20 cellular contexts compared by ENCODE assay signal in the genomic region with DNA sequence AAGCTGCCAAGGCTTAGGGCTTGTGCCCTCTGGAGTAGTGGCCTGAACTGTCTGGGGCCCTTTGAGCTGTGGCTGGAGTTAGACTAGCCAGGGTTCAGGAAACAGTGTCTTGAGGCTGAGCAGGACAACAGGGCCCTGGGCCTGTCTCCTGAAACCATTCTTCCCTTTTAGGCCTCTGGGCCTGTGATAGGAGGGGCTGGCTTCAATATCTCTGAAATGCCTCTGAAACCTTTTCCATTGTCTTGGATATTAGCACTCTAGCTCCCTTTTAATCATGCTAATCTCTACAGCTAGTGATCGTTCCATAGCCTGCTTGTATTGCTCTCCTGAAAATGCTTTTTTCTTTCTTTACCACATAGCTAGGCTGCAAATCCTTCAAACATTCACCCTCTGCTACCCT.
DNase-seq lines count a peak whose midpoint lies in the region; ATAC-seq, FAIRE-seq and TF ChIP-seq lines count a peak whose summit lies in the region.
"Had no signal": no experiment of that assay in that cellular context is flagged by ENCODE, and none has a peak within 500 bp of the region (broad histone marks: within the 10 kb centered on the region; RNA-seq: fewer than 3 reads in every experiment).

No MANE protein-coding gene starts in this region.

- H3K79me1 ChIP-seq in H9 (ENCODE audit: insufficient read depth, low read depth, low read length, poor library complexity, severe bottlenecking) = no peaks in the 10 kb centered on the region
- H3K79me1 ChIP-seq in H1 (ENCODE audit: low read depth, low read length) = no peaks in the 10 kb centered on the region

- WGBS in H9 (ENCODE audit: extremely low coverage, insufficient read length, low lambda C conversion rate) = no CpG with 5 or more reads among the region's 1 CpG
- WGBS in H1 (ENCODE audit: extremely low coverage in 1 of 2, insufficient coverage in 1 of 2, insufficient read length in 1 of 2, insufficient replicate concordance in 2 of 2, low coverage in 1 of 2, low lambda C conversion rate in 2 of 2, missing lambda C conversion rate in 1 of 2), 2 experiments = 70% methylated on average over 1 of the region's 1 CpG; no CpG with 5 or more reads in 1 of the 2 experiments

- H2AK5ac ChIP-seq in H9 (ENCODE audit: insufficient read length, low read length) (no peak overlapping the region), H1 (ENCODE audit: low read depth, low read length) (no peak overlapping the region)

- H3K56ac ChIP-seq in H9 (ENCODE audit: insufficient read length, low read depth, low read length) = no peak overlapping the region
- H3K56ac ChIP-seq in H1 (replicated peaks; ENCODE audit: insufficient read length, low read depth, low read length) = no peak overlapping the region

- DNase-seq in H9 (no peak), H1 (ENCODE audit: low read depth in 1 of 2, low spot score in 2 of 2) (no peak), BE2C (no peak), chondrocyte (ENCODE audit: low spot score) (no peak), AG20443 (ENCODE audit: low spot score) (no peak)
- DNase-seq: ACHN; AML-193; CD4-positive, alpha-beta memory T cell; DMS153; DMS79; GDM1; HCEC 1CT; HFFc6; KG1 had no signal

- H3K9ac ChIP-seq in H9 (ENCODE audit: extremely low read depth, insufficient read length, low read length) (no peak overlapping the region), HUES48 (ENCODE audit: low read depth, low read length) (no peak overlapping the region), H1 (replicated peaks in 1 of 4; ENCODE audit: extremely low read depth in 1 of 4, low read depth in 3 of 4, low read length in 3 of 4) (no peak overlapping the region)
- H3K9ac ChIP-seq: BLaER1 had no signal

- no peak overlapping the region for H3K4me3 ChIP-seq in HUES48 (ENCODE audit: low read depth, low read length)
- no peak overlapping the region for H3K4me3 ChIP-seq in H1 (ENCODE audit: extremely low read depth in 1 of 4, insufficient read depth in 2 of 4, low read depth in 3 of 4, low read length in 4 of 4)
- no peak overlapping the region for H3K4me3 ChIP-seq in BE2C (ENCODE audit: low read depth, low read length)
- H3K4me3 ChIP-seq: BLaER1 had no signal

- H4K20me1 ChIP-seq in H9 (ENCODE audit: control insufficient read depth, insufficient read depth, insufficient read length) (no peaks in the 10 kb centered on the region), H1 (replicated peaks in 1 of 2; ENCODE audit: control insufficient read depth in 1 of 2, insufficient read depth in 2 of 2, low read length in 2 of 2) (no peaks in the 10 kb centered on the region)
- H4K20me1 ChIP-seq: BLaER1 had no signal

- TF ChIP-seq EP300 in H1 (IDR thresholded peaks at IDR 0.05; ENCODE audit: borderline replicate concordance in 1 of 2, low read depth in 2 of 2, low read length in 2 of 2) = no peak

- H3K27me3 ChIP-seq in H9 (ENCODE audit: insufficient read depth, low read length) (no peaks in the 10 kb centered on the region), HUES48 (ENCODE audit: control insufficient read depth, insufficient read depth, low read length) (no peaks in the 10 kb centered on the region), H1 (replicated peaks in 1 of 4; ENCODE audit: control insufficient read depth in 3 of 4, extremely low read depth in 1 of 4, insufficient read depth in 3 of 4, low read length in 3 of 4) (no peaks in the 10 kb centered on the region), BE2C (no peaks in the 10 kb centered on the region)
- H3K27me3 ChIP-seq: BLaER1 had no signal

- peaks cover 2% of the 10 kb centered on the region; the same call in 1 of the 2 replicates for H3K27me3 Mint-ChIP-seq in H9 (ENCODE audit: low read depth)
- H3K27me3 Mint-ChIP-seq in stimulated activated memory B cell treated with anti-CD40 and anti-IgM and Interleukin-4, amounts not matched to agents 10 μg/mL and 1 μg/mL and 100 μg/mL, for 72 hours = no peaks in the 10 kb centered on the region
- H3K27me3 Mint-ChIP-seq in chondrocyte (ENCODE audit: low read depth) = no peaks in the 10 kb centered on the region
- H3K27me3 Mint-ChIP-seq: CD4-positive, alpha-beta memory T cell had no signal

- H4K8ac ChIP-seq in H9 (replicated peaks; ENCODE audit: insufficient read length, low read depth, low read length) (no peak overlapping the region), H1 (ENCODE audit: extremely low read depth, insufficient read depth, low read length) (no peak overlapping the region)

- no peaks in the 10 kb centered on the region for H3K79me2 ChIP-seq in H9 (ENCODE audit: insufficient read depth, low read length)
- no peaks in the 10 kb centered on the region for H3K79me2 ChIP-seq in H1 (ENCODE audit: control insufficient read depth in 1 of 2, insufficient read depth in 2 of 2, low read length in 2 of 2)

- H2BK12ac ChIP-seq in H9 (ENCODE audit: insufficient read length, low read depth, low read length) = no peak overlapping the region
- no peak overlapping the region for H2BK12ac ChIP-seq in H1 (ENCODE audit: low read depth, low read length)

- H3K14ac ChIP-seq in H9 (ENCODE audit: insufficient read depth, low read length) = no peak overlapping the region
- no peak overlapping the region for H3K14ac ChIP-seq in H1 (ENCODE audit: insufficient read length)

- H3K36me3 Mint-ChIP-seq in H9 (ENCODE audit: insufficient read depth in 1 of 3, low read depth in 3 of 3) = peaks cover 21 to 42% (median 36%) of the 10 kb centered on the region in 3 experiments
- no peaks in the 10 kb centered on the region for H3K36me3 Mint-ChIP-seq in stimulated activated memory B cell treated with anti-CD40 and anti-IgM and Interleukin-4, amounts not matched to agents 10 μg/mL and 1 μg/mL and 100 μg/mL, for 72 hours
- peaks cover 4% of the 10 kb centered on the region for H3K36me3 Mint-ChIP-seq in chondrocyte (ENCODE audit: low read depth)
- H3K36me3 Mint-ChIP-seq: CD14-positive monocyte; CD4-positive, alpha-beta memory T cell had no signal

- peaks cover 35 to 37% of the 10 kb centered on the region in 2 experiments for H3K9me3 Mint-ChIP-seq in H9
- H3K9me3 Mint-ChIP-seq in stimulated activated memory B cell treated with anti-CD40 and anti-IgM and Interleukin-4, amounts not matched to agents 10 μg/mL and 1 μg/mL and 100 μg/mL, for 72 hours = peaks cover 2% of the 10 kb centered on the region
- peaks cover 22% of the 10 kb centered on the region for H3K9me3 Mint-ChIP-seq in chondrocyte (ENCODE audit: low read depth)
- H3K9me3 Mint-ChIP-seq: HFFc6 had no signal

- CTCF ChIA-PET in H1 (lab: Charles Lee; ENCODE audit: partially characterized antibody) = interaction anchor here (0.8 kb wide), 1 partner anchor 1539 kb away, joined by 3 read pairs; no protein-coding TSS in a partner anchor

- H2BK20ac ChIP-seq in H9 (ENCODE audit: low read depth, low read length, poor library complexity, severe bottlenecking) (no peak overlapping the region), H1 (ENCODE audit: low read length) (no peak overlapping the region)

- TF ChIP-seq CTCF in H9 (conservative IDR thresholded peaks at IDR 0.05) = no peak
- no peak for TF ChIP-seq CTCF in H1 (IDR thresholded peaks at IDR 0.05; ENCODE audit: control extremely low read depth in 1 of 3, insufficient read depth in 1 of 3, low read depth in 1 of 3, low read length in 3 of 3)
- no peak for TF ChIP-seq CTCF in BE2C (IDR thresholded peaks at IDR 0.05; ENCODE audit: low read depth, low read length)
- no peak for TF ChIP-seq CTCF in chondrocyte (IDR thresholded peaks at IDR 0.05)

- POLR2A ChIA-PET in H1 (lab: Charles Lee; ENCODE audit: partially characterized antibody) = no interaction called here

- H2AFZ ChIP-seq in H9 (ENCODE audit: low read length) = no peak overlapping the region
- no peak overlapping the region for H2AFZ ChIP-seq in H1 (ENCODE audit: low read length)

- H2BK5ac ChIP-seq in H9 (ENCODE audit: insufficient read length, low read length) = no peak overlapping the region
- no peak overlapping the region for H2BK5ac ChIP-seq in H1 (ENCODE audit: low read depth, low read length)

- no peak overlapping the region for H4K5ac ChIP-seq in H9 (ENCODE audit: insufficient read length, low read depth, low read length)
- no peak overlapping the region for H4K5ac ChIP-seq in H1 (ENCODE audit: insufficient read length, low read depth, low read length)

- no peak overlapping the region for H3K27ac ChIP-seq in H9 (ENCODE audit: insufficient read length, low read depth, low read length)
- H3K27ac ChIP-seq in HUES48 (ENCODE audit: low read depth, low read length) = peak overlapping the region; percentile 42
- no peak overlapping the region for H3K27ac ChIP-seq in H1 (ENCODE audit: low read depth, low read length)
- H3K27ac ChIP-seq: BLaER1 had no signal

- H3K4me2 ChIP-seq in H9 (ENCODE audit: insufficient read depth, insufficient read length, low read length) = no peak overlapping the region
- H3K4me2 ChIP-seq in H1 (ENCODE audit: insufficient read depth in 1 of 2, low read depth in 2 of 2, low read length in 2 of 2) = no peak overlapping the region
- H3K4me2 ChIP-seq: BLaER1 had no signal

- H3K9me3 ChIP-seq in H9 (ENCODE audit: control insufficient read depth, low read depth, low read length) (no peaks in the 10 kb centered on the region), HUES48 (ENCODE audit: control insufficient read depth, insufficient read depth, low read length) (peaks cover 24% of the 10 kb centered on the region), H1 (ENCODE audit: insufficient read depth in 2 of 2, low read depth in 1 of 2, low read length in 1 of 2) (peaks cover 13 to 17% of the 10 kb centered on the region in 2 experiments), BE2C (no peaks in the 10 kb centered on the region)
- H3K9me3 ChIP-seq: BLaER1 had no signal

- ATAC-seq in stimulated activated memory B cell treated with anti-CD40 and anti-IgM and Interleukin-4, amounts not matched to agents 10 μg/mL and 1 μg/mL and 100 μg/mL, for 72 hours = peak; percentile 43

- FAIRE-seq in H1 (lab: Jason Lieb, UNC) = no peak
- FAIRE-seq: A204.1, HTR-8/SVneo had no signal

- TF ChIP-seq RAD21 in H1 (IDR thresholded peaks at IDR 0.05 in 1 of 2, conservative IDR thresholded peaks at IDR 0.05 in 1 of 2; ENCODE audit: low read depth in 2 of 2, low read length in 2 of 2) = no peak

- no peak overlapping the region for H3K4ac ChIP-seq in H9 (ENCODE audit: low read depth, low read length)
- no peak overlapping the region for H3K4ac ChIP-seq in H1 (replicated peaks; ENCODE audit: insufficient read length, low read depth, low read length)

- TF ChIP-seq POLR2A in H1 (IDR thresholded peaks at IDR 0.05; ENCODE audit: control extremely low read depth in 1 of 2, low read depth in 2 of 2, low read length in 2 of 2) = no peak

- no peaks in the 10 kb centered on the region for H3K23me2 ChIP-seq in H9 (ENCODE audit: insufficient read length, low read depth, low read length, poor library complexity, severe bottlenecking)
- no peaks in the 10 kb centered on the region for H3K23me2 ChIP-seq in H1 (ENCODE audit: low read depth, low read length)

- H3K4me3 Mint-ChIP-seq in H9 (no peak overlapping the region), chondrocyte (ENCODE audit: unreplicated experiment) (no peak overlapping the region)
- no peak overlapping the region for H3K4me3 Mint-ChIP-seq in stimulated activated memory B cell treated with anti-CD40 and anti-IgM and Interleukin-4, amounts not matched to agents 10 μg/mL and 1 μg/mL and 100 μg/mL, for 72 hours
- H3K4me3 Mint-ChIP-seq: CD14-positive monocyte; CD4-positive, alpha-beta memory T cell; HFFc6 had no signal

- H2BK120ac ChIP-seq in H9 (ENCODE audit: low read depth, low read length, poor library complexity, severe bottlenecking) (no peak overlapping the region), H1 (replicated peaks; ENCODE audit: low read depth, low read length) (no peak overlapping the region)

- peaks cover 7 to 15% of the 10 kb centered on the region in 2 experiments for H3K4me1 Mint-ChIP-seq in H9
- H3K4me1 Mint-ChIP-seq in stimulated activated memory B cell treated with anti-CD40 and anti-IgM and Interleukin-4, amounts not matched to agents 10 μg/mL and 1 μg/mL and 100 μg/mL, for 72 hours = no peaks in the 10 kb centered on the region
- H3K4me1 Mint-ChIP-seq in chondrocyte (ENCODE audit: low read depth) = peaks cover 9% of the 10 kb centered on the region
- H3K4me1 Mint-ChIP-seq: CD14-positive monocyte; CD4-positive, alpha-beta memory T cell had no signal

- no peaks in the 10 kb centered on the region for H3K4me1 ChIP-seq in H9 (ENCODE audit: insufficient read depth, low read length)
- no peaks in the 10 kb centered on the region; the same call in 1 of the 2 replicates for H3K4me1 ChIP-seq in HUES48 (ENCODE audit: control insufficient read depth, insufficient read depth, low read length)
- peaks cover 0 to 2% (median 0%) of the 10 kb centered on the region in 4 experiments; a peak in 1 of 7 replicates for H3K4me1 ChIP-seq in H1 (replicated peaks in 1 of 4; ENCODE audit: control insufficient read depth in 3 of 4, insufficient read depth in 4 of 4, low read length in 3 of 4)
- no peaks in the 10 kb centered on the region for H3K4me1 ChIP-seq in BE2C
- H3K4me1 ChIP-seq: BLaER1 had no signal

- H3K23ac ChIP-seq in H9 (ENCODE audit: insufficient read length, low read depth, low read length) (no peak overlapping the region), H1 (ENCODE audit: insufficient read length) (no peak overlapping the region)

- no peak overlapping the region for H2BK15ac ChIP-seq in H9 (ENCODE audit: low read depth, low read length)
- no peak overlapping the region for H2BK15ac ChIP-seq in H1 (ENCODE audit: low read length)

- H3T11ph ChIP-seq in H9 (ENCODE audit: low read length) = no peak overlapping the region

- no peak overlapping the region for H4K91ac ChIP-seq in H9 (ENCODE audit: insufficient read length, low read depth, low read length)
- no peak overlapping the region for H4K91ac ChIP-seq in H1 (replicated peaks; ENCODE audit: insufficient read length, low read length)

- H3K27ac Mint-ChIP-seq in H9 = peak overlapping the region in 2 of 3 experiments; percentile 54 to 85; a peak in 4 of 7 replicates
- no peak overlapping the region for H3K27ac Mint-ChIP-seq in stimulated activated memory B cell treated with anti-CD40 and anti-IgM and Interleukin-4, amounts not matched to agents 10 μg/mL and 1 μg/mL and 100 μg/mL, for 72 hours
- no peak overlapping the region for H3K27ac Mint-ChIP-seq in chondrocyte (ENCODE audit: unreplicated experiment)
- H3K27ac Mint-ChIP-seq: CD14-positive monocyte; CD4-positive, alpha-beta memory T cell; HFFc6 had no signal

- H3K36me3 ChIP-seq in HUES48 (ENCODE audit: control insufficient read depth, insufficient read depth, low read length) (no peaks in the 10 kb centered on the region), H1 (ENCODE audit: control insufficient read depth in 2 of 4, insufficient read depth in 4 of 4, low read length in 3 of 4) (no peaks in the 10 kb centered on the region), BE2C (no peaks in the 10 kb centered on the region)
- H3K36me3 ChIP-seq: BLaER1 had no signal

- no peak overlapping the region for H3K18ac ChIP-seq in H9 (ENCODE audit: insufficient read length, low read depth, low read length)
- H3K18ac ChIP-seq in H1 (ENCODE audit: extremely low read depth, low read length) = peak overlapping the region; percentile 38; the same call in 1 of the 2 replicates

Comparison
In these comparisons a context has a peak if more than half of its experiments do, and no peak if none do; other contexts are left out.
1. H3K27ac Mint-ChIP-seq: peak in H9 (2 of 3); none in stimulated activated memory B cell treated with anti-CD40 and anti-IgM and Interleukin-4, amounts not matched to agents 10 μg/mL and 1 μg/mL and 100 μg/mL, for 72 hours (single experiment) and chondrocyte (single experiment).